Comparison of ENCODE assay signal across 8 cellular contexts in the genomic region with DNA sequence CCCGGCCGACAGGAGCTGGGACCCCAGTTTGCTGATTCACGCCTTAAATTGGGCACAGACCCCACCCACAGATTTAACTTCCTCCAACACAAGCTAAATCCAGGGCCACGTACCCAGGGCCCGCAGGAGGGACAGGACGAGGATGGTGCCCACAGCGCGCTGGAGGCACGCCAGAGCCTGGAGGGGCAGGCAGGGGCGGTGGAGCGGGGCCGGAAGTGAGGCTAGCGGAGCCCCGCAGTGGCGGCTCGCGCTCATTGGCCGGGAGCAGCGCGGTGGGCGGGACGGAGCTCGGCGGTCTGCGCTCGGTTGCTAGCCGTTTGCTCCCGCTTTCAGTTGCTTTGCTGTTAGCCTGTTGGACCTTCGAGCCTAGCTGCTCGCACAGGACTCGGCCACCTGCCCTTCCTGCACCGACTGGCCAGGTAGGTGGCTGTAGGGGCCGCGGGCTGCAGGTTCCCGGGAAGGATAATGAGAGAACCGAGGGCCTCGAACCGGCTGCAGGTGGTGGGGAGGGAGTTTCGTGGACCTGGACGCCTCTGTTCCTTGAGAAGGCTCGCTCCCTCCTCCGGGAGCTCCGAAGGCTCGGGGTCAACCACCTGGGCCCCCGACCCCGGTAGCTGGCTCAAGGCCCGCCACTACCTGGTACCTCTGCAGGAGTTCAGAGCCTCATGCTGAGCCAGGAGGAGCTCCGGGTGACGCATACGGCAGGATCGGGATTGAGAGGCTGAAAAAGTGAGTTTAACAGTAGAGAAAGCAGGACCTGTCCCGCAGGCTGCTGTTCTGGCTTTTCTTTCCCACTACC. TPM values are rescaled to one million over a fixed set of nuclear protein-coding genes. Genes with fewer than 3 reads are reported as not detected.
DNase-seq lines count a peak whose midpoint lies in the region; ATAC-seq, FAIRE-seq and TF ChIP-seq lines count a peak whose summit lies in the region.

Gene CCDC134, plus strand, starts transcription at position 332 of the 799 bp plus-strand sequence. CDS start 8,212 bp downstream, outside the sequence.

- H3K27ac Mint-ChIP-seq in WTC11 (peak within 1 kb of the TSS; percentile 98), immature natural killer cell (peak within 1 kb of the TSS; percentile 96 to 99 (median 97))

- peak; percentile 81 for ATAC-seq in GM18867 (IDR thresholded peaks at IDR 0.05; ENCODE audit: unreplicated experiment)
- ATAC-seq in HG03103 (IDR thresholded peaks at IDR 0.05; ENCODE audit: low read depth, unreplicated experiment), result peak; percentile 73
- peak; percentile 95 for ATAC-seq in WTC11

- H3K36me3 Mint-ChIP-seq in WTC11 (peaks cover 7% of the 10 kb centered on the region), immature natural killer cell (peaks cover 0 to 9% (median 3%) of the 10 kb centered on the region in 3 donors)

- H3K9me3 Mint-ChIP-seq in WTC11, result no peaks in the 10 kb centered on the region
- H3K9me3 Mint-ChIP-seq in immature natural killer cell, result no peaks in the 10 kb centered on the region

- CTCF ChIA-PET in WTC11 (lab: Charles Lee), result interaction anchor here (0.6 to 3.2 kb wide), 19 partner anchors 20 to 291 kb away, joined by 3 to 76 read pairs (median 4); partner anchors contain the start of genes CENPM, MEI1 and NDUFA6

- H3K4me3 Mint-ChIP-seq in WTC11, result peak within 1 kb of the TSS; percentile 96
- peak within 1 kb of the TSS; percentile 97 to 99 (median 98) for H3K4me3 Mint-ChIP-seq in immature natural killer cell

- H3K4me1 Mint-ChIP-seq in WTC11 (peaks cover 30% of the 10 kb centered on the region), immature natural killer cell (peaks cover 34 to 42% of the 10 kb centered on the region in 2 donors)

- H3K4me3 ChIP-seq in ACC112 (ENCODE audit: low read depth, low read length), result peak within 1 kb of the TSS; percentile 94
- H3K4me3 ChIP-seq in bronchial epithelial cell (ENCODE audit: low read depth, low read length), result peak within 1 kb of the TSS; percentile 67

- POLR2A ChIA-PET in WTC11 (lab: Charles Lee), result interaction anchor here (0.6 to 2.5 kb wide), 15 partner anchors 22 to 419 kb away, joined by 3 to 21 read pairs (median 5); partner anchors contain the start of genes CENPM, SREBF2 and TEF

- H2AFZ ChIP-seq in ACC112 (ENCODE audit: low read length, unreplicated experiment), result peak within 1 kb of the TSS; percentile 100

- H3K27me3 Mint-ChIP-seq in WTC11 (ENCODE audit: low read depth), result no peaks in the 10 kb centered on the region
- H3K27me3 Mint-ChIP-seq in immature natural killer cell (ENCODE audit: low read depth in 3 of 3), result peaks cover 5 to 10% (median 7%) of the 10 kb centered on the region in 3 donors

- H3K27me3 ChIP-seq in ACC112 (ENCODE audit: insufficient read depth, low read length), result no peaks in the 10 kb centered on the region
- H3K27me3 ChIP-seq in bronchial epithelial cell (ENCODE audit: control insufficient read depth, insufficient read depth, low read length), result no peaks in the 10 kb centered on the region

- no peak for FAIRE-seq in bronchial epithelial cell (lab: Jason Lieb, UNC)

- TF ChIP-seq CTCF in WTC11 (IDR thresholded peaks at IDR 0.05) (no peak), bronchial epithelial cell (IDR thresholded peaks at IDR 0.05; ENCODE audit: insufficient read depth, low read length, severe bottlenecking) (no peak)

- peaks cover 5% of the 10 kb centered on the region for H3K79me2 ChIP-seq in ACC112 (ENCODE audit: control insufficient read depth, insufficient read depth, low read length, unreplicated experiment)

- peak; percentile 89 for DNase-seq in NCI-H345 (lab: John Stamatoyannopoulos, UW)
- DNase-seq in WTC11 (ENCODE audit: low spot score), result peak; percentile 91
- DNase-seq in bronchial epithelial cell (ENCODE audit: low read depth), result peak; percentile 62
- peak; percentile 92 to 94 (median 93) for DNase-seq in immature natural killer cell
- DNase-seq in smooth muscle cell of the brain vasculature (ENCODE audit: low read depth, low spot score), result peak; percentile 57

- H3K27ac ChIP-seq in ACC112 (ENCODE audit: low read depth, low read length), result peak within 1 kb of the TSS; percentile 48

- H3K36me3 ChIP-seq in ACC112 (ENCODE audit: insufficient read depth, low read length) (no peaks in the 10 kb centered on the region), bronchial epithelial cell (ENCODE audit: control insufficient read depth, insufficient read depth, low read length) (no peaks in the 10 kb centered on the region)

- peaks cover 13% of the 10 kb centered on the region for H3K4me1 ChIP-seq in ACC112 (ENCODE audit: control insufficient read depth, insufficient read depth, low read length, unreplicated experiment)

TF ChIP-seq in WTC11, 78 proteins besides CTCF, POLR2A, EP300 and RAD21 (continues in another document):
- TF ChIP-seq PRDM15 (CRISPR knock-in tag; IDR thresholded peaks at IDR 0.05) (peak; percentile 23; the same call in 1 of the 2 replicates), GABPB1 (CRISPR knock-in tag; IDR thresholded peaks at IDR 0.05) (peak; percentile 62; the same call in 1 of the 2 replicates), ELF4 (CRISPR knock-in tag; IDR thresholded peaks at IDR 0.05; ENCODE audit: low read depth) (0 out of 2 replicates have a peak, but pooled peaks have one; percentile 35), RORB (CRISPR knock-in tag; IDR thresholded peaks at IDR 0.05) (no peak), ZMAT4 (CRISPR knock-in tag; IDR thresholded peaks at IDR 0.05) (no peak), ATF6 (CRISPR knock-in tag; IDR thresholded peaks at IDR 0.05) (no peak), NFATC4 (CRISPR knock-in tag; IDR thresholded peaks at IDR 0.05) (no peak), ZNF416 (CRISPR knock-in tag; IDR thresholded peaks at IDR 0.05) (no peak), TCF7 (CRISPR knock-in tag; IDR thresholded peaks at IDR 0.05; ENCODE audit: low read depth) (no peak), KAT7 (CRISPR knock-in tag; IDR thresholded peaks at IDR 0.05; ENCODE audit: borderline replicate concordance) (0 out of 2 replicates have a peak, but pooled peaks have one; percentile 72)
- TF ChIP-seq, protein P1, sequence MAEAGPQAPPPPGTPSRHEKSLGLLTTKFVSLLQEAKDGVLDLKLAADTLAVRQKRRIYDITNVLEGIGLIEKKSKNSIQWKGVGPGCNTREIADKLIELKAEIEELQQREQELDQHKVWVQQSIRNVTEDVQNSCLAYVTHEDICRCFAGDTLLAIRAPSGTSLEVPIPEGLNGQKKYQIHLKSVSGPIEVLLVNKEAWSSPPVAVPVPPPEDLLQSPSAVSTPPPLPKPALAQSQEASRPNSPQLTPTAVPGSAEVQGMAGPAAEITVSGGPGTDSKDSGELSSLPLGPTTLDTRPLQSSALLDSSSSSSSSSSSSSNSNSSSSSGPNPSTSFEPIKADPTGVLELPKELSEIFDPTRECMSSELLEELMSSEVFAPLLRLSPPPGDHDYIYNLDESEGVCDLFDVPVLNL (CRISPR knock-in tag; IDR thresholded peaks at IDR 0.05; ENCODE audit: borderline replicate concordance, low read depth), result no peak
- TF ChIP-seq, protein P2, sequence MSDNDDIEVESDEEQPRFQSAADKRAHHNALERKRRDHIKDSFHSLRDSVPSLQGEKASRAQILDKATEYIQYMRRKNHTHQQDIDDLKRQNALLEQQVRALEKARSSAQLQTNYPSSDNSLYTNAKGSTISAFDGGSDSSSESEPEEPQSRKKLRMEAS (CRISPR knock-in tag; IDR thresholded peaks at IDR 0.05), result peak; percentile 89

RNA-seq across cellular contexts. Expression of gene CCDC134, which starts in this region (rescaled TPM):
- total RNA-seq in WTC11 (2021) (19.0 to 21.3 TPM (median 19.2 TPM) in 3 replicates), bronchial epithelial cell (5.4 and 6.1 TPM in 2 replicates)
- 1 to 10 TPM; 1.8 to 6.6 (median 4.2) TPM for polyA plus RNA-seq in immature natural killer cell

Comparison
In these comparisons a context has a peak if more than half of its experiments do, and no peak if none do; other contexts are left out.
1. Peak in every context shown above with its lines: DNase-seq, ATAC-seq, H3K4me3 ChIP-seq and H3K27ac ChIP-seq.